ENCODE assay signal across 1 cellular context in genomic region chr9:137502008-137502913, GRCh38.
TF ChIP-seq lines count a peak whose summit lies in the region.

No MANE protein-coding gene starts in this region.

TF ChIP-seq in GM23338, 12 proteins besides CTCF, POLR2A, EP300 and RAD21 (continued from another document):
- TF ChIP-seq, protein P1, sequence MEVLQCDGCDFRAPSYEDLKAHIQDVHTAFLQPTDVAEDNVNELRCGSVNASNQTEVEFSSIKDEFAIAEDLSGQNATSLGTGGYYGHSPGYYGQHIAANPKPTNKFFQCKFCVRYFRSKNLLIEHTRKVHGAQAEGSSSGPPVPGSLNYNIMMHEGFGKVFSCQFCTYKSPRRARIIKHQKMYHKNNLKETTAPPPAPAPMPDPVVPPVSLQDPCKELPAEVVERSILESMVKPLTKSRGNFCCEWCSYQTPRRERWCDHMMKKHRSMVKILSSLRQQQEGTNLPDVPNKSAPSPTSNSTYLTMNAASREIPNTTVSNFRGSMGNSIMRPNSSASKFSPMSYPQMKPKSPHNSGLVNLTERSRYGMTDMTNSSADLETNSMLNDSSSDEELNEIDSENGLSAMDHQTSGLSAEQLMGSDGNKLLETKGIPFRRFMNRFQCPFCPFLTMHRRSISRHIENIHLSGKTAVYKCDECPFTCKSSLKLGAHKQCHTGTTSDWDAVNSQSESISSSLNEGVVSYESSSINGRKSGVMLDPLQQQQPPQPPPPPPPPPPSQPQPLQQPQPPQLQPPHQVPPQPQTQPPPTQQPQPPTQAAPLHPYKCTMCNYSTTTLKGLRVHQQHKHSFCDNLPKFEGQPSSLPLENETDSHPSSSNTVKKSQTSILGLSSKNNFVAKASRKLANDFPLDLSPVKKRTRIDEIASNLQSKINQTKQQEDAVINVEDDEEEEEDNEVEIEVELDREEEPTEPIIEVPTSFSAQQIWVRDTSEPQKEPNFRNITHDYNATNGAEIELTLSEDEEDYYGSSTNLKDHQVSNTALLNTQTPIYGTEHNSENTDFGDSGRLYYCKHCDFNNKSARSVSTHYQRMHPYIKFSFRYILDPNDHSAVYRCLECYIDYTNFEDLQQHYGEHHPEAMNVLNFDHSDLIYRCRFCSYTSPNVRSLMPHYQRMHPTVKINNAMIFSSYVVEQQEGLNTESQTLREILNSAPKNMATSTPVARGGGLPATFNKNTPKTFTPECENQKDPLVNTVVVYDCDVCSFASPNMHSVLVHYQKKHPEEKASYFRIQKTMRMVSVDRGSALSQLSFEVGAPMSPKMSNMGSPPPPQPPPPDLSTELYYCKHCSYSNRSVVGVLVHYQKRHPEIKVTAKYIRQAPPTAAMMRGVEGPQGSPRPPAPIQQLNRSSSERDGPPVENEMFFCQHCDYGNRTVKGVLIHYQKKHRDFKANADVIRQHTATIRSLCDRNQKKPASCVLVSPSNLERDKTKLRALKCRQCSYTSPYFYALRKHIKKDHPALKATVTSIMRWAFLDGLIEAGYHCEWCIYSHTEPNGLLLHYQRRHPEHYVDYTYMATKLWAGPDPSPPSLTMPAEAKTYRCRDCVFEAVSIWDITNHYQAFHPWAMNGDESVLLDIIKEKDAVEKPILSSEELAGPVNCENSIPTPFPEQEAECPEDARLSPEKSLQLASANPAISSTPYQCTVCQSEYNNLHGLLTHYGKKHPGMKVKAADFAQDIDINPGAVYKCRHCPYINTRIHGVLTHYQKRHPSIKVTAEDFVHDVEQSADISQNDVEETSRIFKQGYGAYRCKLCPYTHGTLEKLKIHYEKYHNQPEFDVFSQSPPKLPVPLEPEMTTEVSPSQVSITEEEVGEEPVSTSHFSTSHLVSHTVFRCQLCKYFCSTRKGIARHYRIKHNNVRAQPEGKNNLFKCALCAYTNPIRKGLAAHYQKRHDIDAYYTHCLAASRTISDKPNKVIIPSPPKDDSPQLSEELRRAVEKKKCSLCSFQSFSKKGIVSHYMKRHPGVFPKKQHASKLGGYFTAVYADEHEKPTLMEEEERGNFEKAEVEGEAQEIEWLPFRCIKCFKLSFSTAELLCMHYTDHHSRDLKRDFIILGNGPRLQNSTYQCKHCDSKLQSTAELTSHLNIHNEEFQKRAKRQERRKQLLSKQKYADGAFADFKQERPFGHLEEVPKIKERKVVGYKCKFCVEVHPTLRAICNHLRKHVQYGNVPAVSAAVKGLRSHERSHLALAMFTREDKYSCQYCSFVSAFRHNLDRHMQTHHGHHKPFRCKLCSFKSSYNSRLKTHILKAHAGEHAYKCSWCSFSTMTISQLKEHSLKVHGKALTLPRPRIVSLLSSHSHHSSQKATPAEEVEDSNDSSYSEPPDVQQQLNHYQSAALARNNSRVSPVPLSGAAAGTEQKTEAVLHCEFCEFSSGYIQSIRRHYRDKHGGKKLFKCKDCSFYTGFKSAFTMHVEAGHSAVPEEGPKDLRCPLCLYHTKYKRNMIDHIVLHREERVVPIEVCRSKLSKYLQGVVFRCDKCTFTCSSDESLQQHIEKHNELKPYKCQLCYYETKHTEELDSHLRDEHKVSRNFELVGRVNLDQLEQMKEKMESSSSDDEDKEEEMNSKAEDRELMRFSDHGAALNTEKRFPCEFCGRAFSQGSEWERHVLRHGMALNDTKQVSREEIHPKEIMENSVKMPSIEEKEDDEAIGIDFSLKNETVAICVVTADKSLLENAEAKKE (CRISPR knock-in tag; IDR thresholded peaks at IDR 0.05), result no peak
- TF ChIP-seq POLR2AphosphoS5 (IDR thresholded peaks at IDR 0.05; ENCODE audit: low read depth) (no peak), ZNF114 (CRISPR knock-in tag; IDR thresholded peaks at IDR 0.05) (no peak), ZNF331 (CRISPR knock-in tag; IDR thresholded peaks at IDR 0.05; ENCODE audit: low read depth) (no peak)
- TF ChIP-seq, protein P2, sequence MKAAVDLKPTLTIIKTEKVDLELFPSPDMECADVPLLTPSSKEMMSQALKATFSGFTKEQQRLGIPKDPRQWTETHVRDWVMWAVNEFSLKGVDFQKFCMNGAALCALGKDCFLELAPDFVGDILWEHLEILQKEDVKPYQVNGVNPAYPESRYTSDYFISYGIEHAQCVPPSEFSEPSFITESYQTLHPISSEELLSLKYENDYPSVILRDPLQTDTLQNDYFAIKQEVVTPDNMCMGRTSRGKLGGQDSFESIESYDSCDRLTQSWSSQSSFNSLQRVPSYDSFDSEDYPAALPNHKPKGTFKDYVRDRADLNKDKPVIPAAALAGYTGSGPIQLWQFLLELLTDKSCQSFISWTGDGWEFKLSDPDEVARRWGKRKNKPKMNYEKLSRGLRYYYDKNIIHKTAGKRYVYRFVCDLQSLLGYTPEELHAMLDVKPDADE (IDR thresholded peaks at IDR 0.05), result no peak
- TF ChIP-seq, protein P3, sequence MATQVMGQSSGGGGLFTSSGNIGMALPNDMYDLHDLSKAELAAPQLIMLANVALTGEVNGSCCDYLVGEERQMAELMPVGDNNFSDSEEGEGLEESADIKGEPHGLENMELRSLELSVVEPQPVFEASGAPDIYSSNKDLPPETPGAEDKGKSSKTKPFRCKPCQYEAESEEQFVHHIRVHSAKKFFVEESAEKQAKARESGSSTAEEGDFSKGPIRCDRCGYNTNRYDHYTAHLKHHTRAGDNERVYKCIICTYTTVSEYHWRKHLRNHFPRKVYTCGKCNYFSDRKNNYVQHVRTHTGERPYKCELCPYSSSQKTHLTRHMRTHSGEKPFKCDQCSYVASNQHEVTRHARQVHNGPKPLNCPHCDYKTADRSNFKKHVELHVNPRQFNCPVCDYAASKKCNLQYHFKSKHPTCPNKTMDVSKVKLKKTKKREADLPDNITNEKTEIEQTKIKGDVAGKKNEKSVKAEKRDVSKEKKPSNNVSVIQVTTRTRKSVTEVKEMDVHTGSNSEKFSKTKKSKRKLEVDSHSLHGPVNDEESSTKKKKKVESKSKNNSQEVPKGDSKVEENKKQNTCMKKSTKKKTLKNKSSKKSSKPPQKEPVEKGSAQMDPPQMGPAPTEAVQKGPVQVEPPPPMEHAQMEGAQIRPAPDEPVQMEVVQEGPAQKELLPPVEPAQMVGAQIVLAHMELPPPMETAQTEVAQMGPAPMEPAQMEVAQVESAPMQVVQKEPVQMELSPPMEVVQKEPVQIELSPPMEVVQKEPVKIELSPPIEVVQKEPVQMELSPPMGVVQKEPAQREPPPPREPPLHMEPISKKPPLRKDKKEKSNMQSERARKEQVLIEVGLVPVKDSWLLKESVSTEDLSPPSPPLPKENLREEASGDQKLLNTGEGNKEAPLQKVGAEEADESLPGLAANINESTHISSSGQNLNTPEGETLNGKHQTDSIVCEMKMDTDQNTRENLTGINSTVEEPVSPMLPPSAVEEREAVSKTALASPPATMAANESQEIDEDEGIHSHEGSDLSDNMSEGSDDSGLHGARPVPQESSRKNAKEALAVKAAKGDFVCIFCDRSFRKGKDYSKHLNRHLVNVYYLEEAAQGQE (IDR thresholded peaks at IDR 0.05; ENCODE audit: unreplicated experiment), result no peak
